Comparison of ENCODE assay signal across 8 cellular contexts in the genomic region with DNA sequence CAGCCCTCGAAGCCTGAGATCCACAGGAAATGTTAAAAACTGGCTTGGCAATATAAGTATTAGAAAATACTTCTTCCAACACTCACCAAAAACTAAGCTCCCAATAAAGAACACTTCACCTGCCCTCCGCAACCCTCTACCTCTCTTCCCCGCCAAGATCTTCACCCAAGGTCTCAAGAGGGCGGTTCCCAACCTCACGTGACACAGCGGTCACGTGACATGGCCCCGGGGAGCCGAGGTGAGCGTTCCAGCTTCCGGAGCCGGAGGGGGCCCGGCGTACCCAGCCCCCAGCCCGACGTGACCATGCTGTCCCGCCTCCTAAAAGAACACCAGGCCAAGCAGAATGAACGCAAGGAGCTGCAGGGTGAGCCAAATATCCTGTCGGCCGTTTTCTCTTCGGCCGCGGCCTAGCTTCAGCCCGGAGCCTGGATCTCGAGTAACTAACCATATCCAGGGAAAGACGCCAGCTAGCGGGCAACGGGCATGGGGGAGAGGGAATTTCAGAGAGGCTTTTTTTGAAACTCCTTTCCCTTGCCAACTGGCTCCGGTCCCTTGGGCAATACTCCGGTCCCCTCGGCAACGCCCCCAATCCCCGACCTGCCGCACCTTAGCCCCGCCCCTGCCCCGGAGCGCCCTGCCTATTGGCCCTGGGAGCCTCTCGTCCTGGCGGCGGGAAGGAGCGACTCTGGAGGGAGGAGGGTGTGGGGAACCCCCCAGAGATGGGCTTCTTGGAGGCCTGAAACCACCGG. TPM values are rescaled to one million over a fixed set of nuclear protein-coding genes. Genes with fewer than 3 reads are reported as not detected.
DNase-seq lines count a peak whose midpoint lies in the region; ATAC-seq, FAIRE-seq and TF ChIP-seq lines count a peak whose summit lies in the region.

A gene (plus strand): TSS at position 214 of the 749 bp plus-strand sequence. CDS start 6 bp downstream, at position 220.

- H4K12ac ChIP-seq in trophoblast cell (ENCODE audit: low read depth, low read length): peak within 1 kb of the TSS; percentile 45

- H2AK5ac ChIP-seq in trophoblast cell (ENCODE audit: low read length): peak within 1 kb of the TSS; percentile 3

- H2BK120ac ChIP-seq in trophoblast cell (ENCODE audit: insufficient read depth, low read length, poor library complexity): peak within 1 kb of the TSS; percentile 35

- peaks cover 0 to 4% of the 10 kb centered on the region in 2 experiments for H3K36me3 ChIP-seq in trophoblast cell (ENCODE audit: control insufficient read depth in 1 of 2, insufficient read depth in 2 of 2, low read length in 2 of 2)
- no peaks in the 10 kb centered on the region for H3K36me3 ChIP-seq in tibial nerve

- peak within 1 kb of the TSS; percentile 74 for H2AFZ ChIP-seq in trophoblast cell (ENCODE audit: insufficient read depth, low read length, poor library complexity)

- H3K79me2 ChIP-seq in trophoblast cell (ENCODE audit: control insufficient read depth, insufficient read depth, low read length, poor library complexity): no peaks in the 10 kb centered on the region

- H3K36me3 Mint-ChIP-seq in activated naive CD8-positive, alpha-beta T cell treated with anti-CD3 and anti-CD28 coated beads, Interleukin-2, amount 50 U/mL, for 24 hours (ENCODE audit: low read depth): peaks cover 5% of the 10 kb centered on the region

- peak in 3 of 5 experiments; percentile 7 to 41 (median 12) for TF ChIP-seq CTCF in tibial nerve (IDR thresholded peaks at IDR 0.05)

- intact Hi-C loops in Right ventricle myocardium superior (cut with DNase I): no loop called here

- H2BK5ac ChIP-seq in trophoblast cell (ENCODE audit: low read depth, low read length, poor library complexity): peak within 1 kb of the TSS; percentile 43

- WGBS in trophoblast cell (ENCODE audit: extremely low coverage, insufficient coverage, insufficient read length): no CpG with 5 or more reads among the region's 42 CpGs
- WGBS in tibial nerve, 2 donors: 0% methylated on average over 34 to 40 of the region's 42 CpGs

- peak within 1 kb of the TSS; percentile 80 for H4K8ac ChIP-seq in trophoblast cell (ENCODE audit: low read depth, low read length)

- peak within 1 kb of the TSS; percentile 85 for H3K9ac ChIP-seq in trophoblast cell (ENCODE audit: low read length)

- peaks cover 4% of the 10 kb centered on the region for H3K27me3 Mint-ChIP-seq in activated naive CD8-positive, alpha-beta T cell treated with anti-CD3 and anti-CD28 coated beads, Interleukin-2, amount 50 U/mL, for 24 hours

- ATAC-seq in HG02798 (IDR thresholded peaks at IDR 0.05; ENCODE audit: poor library complexity, unreplicated experiment) (peak; percentile 91), Right ventricle myocardium superior (ENCODE audit: poor library complexity) (peak; percentile 69)
- peak; percentile 92 for ATAC-seq in activated naive CD8-positive, alpha-beta T cell treated with anti-CD3 and anti-CD28 coated beads, Interleukin-2, amount 50 U/mL, for 24 hours

- DNase-seq in GM12891 (ENCODE audit: insufficient read length, low spot score) (peak; percentile 96), NCI-H1436 (lab: John Stamatoyannopoulos, UW) (peak; percentile 91), SW480 (ENCODE audit: low spot score) (peak; percentile 88), Right ventricle myocardium superior (peak; percentile 95), trophoblast cell (peak; percentile 93 to 98), tibial nerve (ENCODE audit: low spot score in 2 of 2) (peak; percentile 92 to 93)
- DNase-seq in activated naive CD8-positive, alpha-beta T cell treated with anti-CD3 and anti-CD28 coated beads, Interleukin-2, amount 50 U/mL, for 24 hours: peak; percentile 96

- H3K27ac ChIP-seq in trophoblast cell (ENCODE audit: low read depth, low read length) (peak within 1 kb of the TSS; percentile 90), tibial nerve (peak within 1 kb of the TSS; percentile 89 to 94 (median 92))

- peak within 1 kb of the TSS; percentile 27 for H3K18ac ChIP-seq in trophoblast cell (ENCODE audit: low read length)

- peaks cover 8% of the 10 kb centered on the region for H3K79me1 ChIP-seq in trophoblast cell (ENCODE audit: low read length)

- peak; percentile 93 for FAIRE-seq in GM12891 (lab: Jason Lieb, UNC)

- no peak within 1 kb of the TSS for H2BK12ac ChIP-seq in trophoblast cell (ENCODE audit: low read length)

- H3K9me3 ChIP-seq in trophoblast cell (ENCODE audit: insufficient read depth, low read depth, low read length): peaks cover 2% of the 10 kb centered on the region
- H3K9me3 ChIP-seq in tibial nerve: no peaks in the 10 kb centered on the region

- H3K4me3 Mint-ChIP-seq in activated naive CD8-positive, alpha-beta T cell treated with anti-CD3 and anti-CD28 coated beads, Interleukin-2, amount 50 U/mL, for 24 hours: peak within 1 kb of the TSS; percentile 88

- TF ChIP-seq POLR2A in GM12891 (IDR thresholded peaks at IDR 0.05; ENCODE audit: low read depth, low read length) (peak; percentile 65; the same call in 1 of the 2 replicates), tibial nerve (IDR thresholded peaks at IDR 0.05) (peak; percentile 44 to 55)

- H3K4ac ChIP-seq in trophoblast cell (ENCODE audit: low read depth, low read length): no peak within 1 kb of the TSS

- H4K91ac ChIP-seq in trophoblast cell (ENCODE audit: low read depth, low read length): peak within 1 kb of the TSS; percentile 70

- peak within 1 kb of the TSS; percentile 93 for H3K4me2 ChIP-seq in trophoblast cell (ENCODE audit: low read length)

- H3K4me3 ChIP-seq in trophoblast cell (ENCODE audit: low read depth, low read length) (peak within 1 kb of the TSS; percentile 78), tibial nerve (peak within 1 kb of the TSS; percentile 69 to 81 (median 70))

- H3K27ac Mint-ChIP-seq in activated naive CD8-positive, alpha-beta T cell treated with anti-CD3 and anti-CD28 coated beads, Interleukin-2, amount 50 U/mL, for 24 hours: peak within 1 kb of the TSS; percentile 90

- H3K4me1 Mint-ChIP-seq in activated naive CD8-positive, alpha-beta T cell treated with anti-CD3 and anti-CD28 coated beads, Interleukin-2, amount 50 U/mL, for 24 hours: peaks cover 34% of the 10 kb centered on the region

- H3K27me3 ChIP-seq in trophoblast cell (ENCODE audit: insufficient read depth, low read length): no peaks in the 10 kb centered on the region
- H3K27me3 ChIP-seq in tibial nerve: no peaks in the 10 kb centered on the region

- peak; percentile 87 to 96 for TF ChIP-seq EP300 in tibial nerve (IDR thresholded peaks at IDR 0.05)

- H3K9me3 Mint-ChIP-seq in activated naive CD8-positive, alpha-beta T cell treated with anti-CD3 and anti-CD28 coated beads, Interleukin-2, amount 50 U/mL, for 24 hours: no peaks in the 10 kb centered on the region

- H3K14ac ChIP-seq in trophoblast cell (ENCODE audit: low read length): peak within 1 kb of the TSS; percentile 18

- H3K23ac ChIP-seq in trophoblast cell (ENCODE audit: low read length): no peak within 1 kb of the TSS

- H3K4me1 ChIP-seq in trophoblast cell (ENCODE audit: control insufficient read depth in 1 of 2, insufficient read depth in 2 of 2, low read length in 2 of 2) (peaks cover 16 to 20% of the 10 kb centered on the region in 2 experiments), tibial nerve (peaks cover 0 to 90% (median 56%) of the 10 kb centered on the region in 4 donors)

TF ChIP-seq in GM12891, 5 proteins besides CTCF, POLR2A, EP300 and RAD21:
- TF ChIP-seq PAX5 (IDR thresholded peaks at IDR 0.05; ENCODE audit: insufficient read depth, low read length, severe bottlenecking): no peak
- peak; percentile 18; the same call in 1 of the 2 replicates for TF ChIP-seq TAF1 (IDR thresholded peaks at IDR 0.05; ENCODE audit: low read depth, low read length)
- peak; percentile 56; the same call in 1 of the 2 replicates for TF ChIP-seq POLR2AphosphoS5 (IDR thresholded peaks at IDR 0.05; ENCODE audit: low read depth, low read length)
- TF ChIP-seq POU2F2 (IDR thresholded peaks at IDR 0.05; ENCODE audit: low read depth, low read length): 0 out of 2 replicates have a peak, but pooled peaks have one; percentile 48
- peak; percentile 39; the same call in 1 of the 2 replicates for TF ChIP-seq SPI1 (IDR thresholded peaks at IDR 0.05; ENCODE audit: low read depth, low read length)

RNA-seq across cellular contexts. Expression of the gene that starts here (rescaled TPM):
- polyA plus RNA-seq in GM12891 (2012; ENCODE audit: low read depth, missing spikeins): 172 TPM
- total RNA-seq in Right ventricle myocardium superior (119 TPM), tibial nerve (100 to 1,000 TPM; 212 to 322 (median 264) TPM)
- polyA plus RNA-seq in trophoblast cell (2013): 47.3 and 48.7 TPM in 2 replicates

Comparison
In these comparisons a context has a peak if more than half of its experiments do, and no peak if none do; other contexts are left out.
1. Peak in every context shown above with its lines: DNase-seq, ATAC-seq, H3K4me3 ChIP-seq and H3K27ac ChIP-seq.